Comparison of ENCODE assay signal across 12 cellular contexts in the genomic region with DNA sequence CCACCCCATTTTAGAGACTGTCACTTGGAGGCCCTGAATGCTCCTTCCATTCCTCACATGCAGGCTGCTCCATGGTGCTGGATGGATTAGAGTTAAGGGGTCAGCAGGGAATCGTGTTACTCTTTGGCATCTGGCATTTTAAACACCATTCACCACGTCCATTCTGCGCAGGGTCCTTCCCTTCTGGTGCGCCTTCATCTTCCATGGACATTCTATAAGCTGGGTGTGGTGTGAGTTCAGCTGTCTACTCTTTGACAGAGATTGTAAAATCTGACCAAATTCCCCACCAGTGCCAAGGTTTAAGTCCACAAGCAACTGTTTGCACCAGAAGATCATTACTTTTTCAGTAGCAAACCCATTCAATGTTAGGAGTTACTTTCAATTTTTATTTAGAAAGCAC. TPM values are rescaled to one million over a fixed set of nuclear protein-coding genes. Genes with fewer than 3 reads are reported as not detected.
A peak's percentile ranks its signal among the peaks of the same experiment; 100 is the strongest.
DNase-seq lines count a peak whose midpoint lies in the region; ATAC-seq and TF ChIP-seq lines count a peak whose summit lies in the region.
"Had no signal": no experiment of that assay in that cellular context is flagged by ENCODE, and none has a peak within 500 bp of the region (broad histone marks: within the 10 kb centered on the region; RNA-seq: fewer than 3 reads in every experiment).

No MANE protein-coding gene starts in this region.

- TF ChIP-seq CTCF in chondrocyte (IDR thresholded peaks at IDR 0.05) (no peak), mucosa of descending colon (IDR thresholded peaks at IDR 0.05) (no peak)

- peaks cover 12% of the 10 kb centered on the region for H3K36me3 Mint-ChIP-seq in activated naive CD4-positive, alpha-beta T cell treated with anti-CD3 and anti-CD28 coated beads, Interleukin-2, amount 50 U/mL, for 24 hours
- peaks cover 25% of the 10 kb centered on the region for H3K36me3 Mint-ChIP-seq in chondrocyte (ENCODE audit: low read depth)
- H3K36me3 Mint-ChIP-seq in stimulated activated naive B cell treated with anti-CD40 and anti-IgM and Interleukin-4, amounts not matched to agents 10 μg/mL and 1 μg/mL and 100 μg/mL, for 72 hours: peaks cover 49 to 70% of the 10 kb centered on the region in 2 donors

- DNase-seq in activated naive CD4-positive, alpha-beta T cell treated with anti-CD3 and anti-CD28 coated beads, Interleukin-2, amount 50 U/mL, for 16 hours: no peak
- no peak for DNase-seq in chondrocyte (ENCODE audit: low spot score)
- DNase-seq in mucosa of descending colon: peak in 1 of 3 donors; percentile 26
- no peak for DNase-seq in stimulated activated naive B cell treated with anti-CD40 and anti-IgM and Interleukin-4, amounts not matched to agents 10 μg/mL and 1 μg/mL and 100 μg/mL, for 72 hours
- no peak for DNase-seq in H7
- no peak for DNase-seq in nucleus accumbens (lab: John Stamatoyannopoulos, UW)
- DNase-seq: central memory CD4-positive, alpha-beta T cell; MG63; upper lobe of left lung had no signal

- H3K4me1 Mint-ChIP-seq in activated naive CD4-positive, alpha-beta T cell treated with anti-CD3 and anti-CD28 coated beads, Interleukin-2, amount 50 U/mL, for 24 hours: peaks cover 25% of the 10 kb centered on the region
- H3K4me1 Mint-ChIP-seq in chondrocyte (ENCODE audit: low read depth): peaks cover 81% of the 10 kb centered on the region
- H3K4me1 Mint-ChIP-seq in stimulated activated naive B cell treated with anti-CD40 and anti-IgM and Interleukin-4, amounts not matched to agents 10 μg/mL and 1 μg/mL and 100 μg/mL, for 72 hours: peaks cover 37 to 57% of the 10 kb centered on the region in 2 donors

- no peaks in the 10 kb centered on the region for H3K9me3 Mint-ChIP-seq in activated naive CD4-positive, alpha-beta T cell treated with anti-CD3 and anti-CD28 coated beads, Interleukin-2, amount 50 U/mL, for 24 hours
- no peaks in the 10 kb centered on the region for H3K9me3 Mint-ChIP-seq in chondrocyte (ENCODE audit: low read depth)
- no peaks in the 10 kb centered on the region for H3K9me3 Mint-ChIP-seq in stimulated activated naive B cell treated with anti-CD40 and anti-IgM and Interleukin-4, amounts not matched to agents 10 μg/mL and 1 μg/mL and 100 μg/mL, for 72 hours

- H3K27ac Mint-ChIP-seq in activated naive CD4-positive, alpha-beta T cell treated with anti-CD3 and anti-CD28 coated beads, Interleukin-2, amount 50 U/mL, for 24 hours: peak overlapping the region; percentile 35
- peak overlapping the region; percentile 52 for H3K27ac Mint-ChIP-seq in chondrocyte (ENCODE audit: unreplicated experiment)
- peak overlapping the region; percentile 59 for H3K27ac Mint-ChIP-seq in stimulated activated naive B cell treated with anti-CD40 and anti-IgM and Interleukin-4, amounts not matched to agents 10 μg/mL and 1 μg/mL and 100 μg/mL, for 72 hours

- H3K4me3 ChIP-seq in mucosa of descending colon (no peak overlapping the region), H7 (ENCODE audit: insufficient read depth, low read depth, low read length) (no peak overlapping the region)
- H3K4me3 ChIP-seq: MG63, upper lobe of left lung had no signal

- H3K36me3 ChIP-seq in mucosa of descending colon (ENCODE audit: low read depth) (peaks cover 3% of the 10 kb centered on the region), H7 (replicated peaks; ENCODE audit: control insufficient read depth, insufficient read depth, low read length) (peaks cover 17% of the 10 kb centered on the region)

- H3K9me3 ChIP-seq in mucosa of descending colon: no peaks in the 10 kb centered on the region
- H3K9me3 ChIP-seq: MG63, upper lobe of left lung had no signal

- H3K4me3 Mint-ChIP-seq in activated naive CD4-positive, alpha-beta T cell treated with anti-CD3 and anti-CD28 coated beads, Interleukin-2, amount 50 U/mL, for 24 hours: peak overlapping the region; percentile 23
- no peak overlapping the region for H3K4me3 Mint-ChIP-seq in chondrocyte (ENCODE audit: unreplicated experiment)
- peak overlapping the region in 1 of 2 donors; percentile 53 for H3K4me3 Mint-ChIP-seq in stimulated activated naive B cell treated with anti-CD40 and anti-IgM and Interleukin-4, amounts not matched to agents 10 μg/mL and 1 μg/mL and 100 μg/mL, for 72 hours

- H3K27me3 ChIP-seq in H7 (ENCODE audit: control insufficient read depth, insufficient read depth, low read length): no peaks in the 10 kb centered on the region
- H3K27me3 ChIP-seq: MG63, upper lobe of left lung had no signal

- peaks cover 15% of the 10 kb centered on the region for H3K4me1 ChIP-seq in mucosa of descending colon (ENCODE audit: low read depth)

- intact Hi-C loops in mucosa of descending colon (cut with DNase I, micrococcal nuclease): no loop called here

- H3K27me3 Mint-ChIP-seq in activated naive CD4-positive, alpha-beta T cell treated with anti-CD3 and anti-CD28 coated beads, Interleukin-2, amount 50 U/mL, for 24 hours: no peaks in the 10 kb centered on the region
- H3K27me3 Mint-ChIP-seq in chondrocyte (ENCODE audit: low read depth): no peaks in the 10 kb centered on the region
- H3K27me3 Mint-ChIP-seq in stimulated activated naive B cell treated with anti-CD40 and anti-IgM and Interleukin-4, amounts not matched to agents 10 μg/mL and 1 μg/mL and 100 μg/mL, for 72 hours: no peaks in the 10 kb centered on the region

- ATAC-seq in mucosa of descending colon (peak; percentile 68), GM21367 (IDR thresholded peaks at IDR 0.05; ENCODE audit: unreplicated experiment) (no peak)
- no peak for ATAC-seq in stimulated activated naive B cell treated with anti-CD40 and anti-IgM and Interleukin-4, amounts not matched to agents 10 μg/mL and 1 μg/mL and 100 μg/mL, for 72 hours (replicated peaks)
- ATAC-seq: Panc1 had no signal

RNA-seq across cellular contexts. Expression of a gene that starts 47.8 kb away (rescaled TPM):
- 35.4 to 48.6 TPM (median 38.1 TPM) in 3 replicates for total RNA-seq in chondrocyte
- 10 to 100 TPM; 33.3 to 46.2 (median 39.6) TPM for total RNA-seq in mucosa of descending colon
- 16.3 and 22.7 TPM in 2 replicates for total RNA-seq in H7 (2014; rRNA removed; shearing (Covaris generic))

RNA-seq across cellular contexts. Expression of a gene that starts 48.3 kb away (rescaled TPM):
- 9.8 to 12.6 TPM (median 11.7 TPM) in 3 replicates for total RNA-seq in chondrocyte
- total RNA-seq in mucosa of descending colon: 10 to 100 TPM; 24.7 to 27.8 (median 24.9) TPM
- 13.3 and 16.4 TPM in 2 replicates for total RNA-seq in H7 (2014; rRNA removed; shearing (Covaris generic))

RNA-seq across cellular contexts. Expression of a gene that starts 50.8 kb away (rescaled TPM):
- total RNA-seq in chondrocyte (34.8 to 37.6 TPM (median 37.6 TPM) in 3 replicates), mucosa of descending colon (10 to 100 TPM; 56.0 to 75.2 (median 63.9) TPM)
- total RNA-seq in H7 (2014; rRNA removed; shearing (Covaris generic)): 24.6 and 25.9 TPM in 2 replicates
